Comparison of ENCODE assay signal across 7 cellular contexts in the genomic region with DNA sequence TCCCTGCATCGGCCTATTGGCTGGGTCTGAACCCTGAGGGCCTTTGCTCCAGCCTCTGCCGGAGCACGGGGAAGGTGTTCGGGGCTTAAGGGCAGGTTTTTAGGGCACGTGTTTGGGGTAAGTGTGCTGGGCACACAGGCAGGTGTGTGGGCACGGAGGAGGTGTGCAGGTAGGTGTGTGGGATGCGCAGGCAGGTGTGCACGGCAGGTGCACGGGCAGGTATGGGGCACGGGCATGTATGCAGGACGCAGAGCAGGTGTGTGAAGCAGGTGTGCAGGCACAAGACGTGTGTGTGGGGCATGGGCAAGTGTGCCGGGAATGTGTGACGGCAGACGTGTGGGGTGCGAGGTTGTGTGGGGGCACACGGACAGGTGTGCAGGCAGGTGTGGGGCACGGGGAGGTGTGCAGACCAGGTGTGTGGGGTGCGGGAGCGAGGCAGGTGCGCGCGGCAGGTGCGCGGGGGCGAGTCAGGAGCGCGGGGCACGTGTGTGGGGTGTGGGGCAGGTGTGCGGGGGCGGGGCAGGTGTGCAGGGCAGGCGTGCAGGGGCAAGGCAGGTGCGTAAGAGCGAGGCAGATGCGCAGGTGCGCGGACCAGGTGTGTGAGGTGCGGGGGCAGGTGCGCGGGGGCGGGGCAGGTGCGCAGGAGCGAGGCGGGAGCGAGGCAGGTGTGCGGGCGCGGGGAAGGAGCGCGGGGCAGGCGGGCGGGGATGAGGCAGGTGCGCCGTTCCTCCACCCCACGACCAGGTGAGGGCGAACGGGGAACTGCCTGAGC. TPM values are rescaled to one million over a fixed set of nuclear protein-coding genes. Genes with fewer than 3 reads are reported as not detected.
A peak's percentile ranks its signal among the peaks of the same experiment; 100 is the strongest.
DNase-seq lines count a peak whose midpoint lies in the region; ATAC-seq, FAIRE-seq and TF ChIP-seq lines count a peak whose summit lies in the region.

No MANE protein-coding gene starts in this region.

- peaks cover 35% of the 10 kb centered on the region for H3K4me1 ChIP-seq in PC-3 (ENCODE audit: insufficient read depth, low read length)
- peaks cover 21 to 34% (median 24%) of the 10 kb centered on the region in 4 donors for H3K4me1 ChIP-seq in esophagus muscularis mucosa
- H3K4me1 ChIP-seq in pancreas: peaks cover 3 to 4% (median 3%) of the 10 kb centered on the region in 3 donors

- H4K20me1 ChIP-seq in PC-3 (ENCODE audit: low read length): no peaks in the 10 kb centered on the region

- BruUV-seq in PC-3 (replicated peaks; lab: Mats Ljungman, UMichigan): no TSS peak

- H3K9me3 ChIP-seq in PC-3 (ENCODE audit: low read length) (no peaks in the 10 kb centered on the region), esophagus muscularis mucosa (no peaks in the 10 kb centered on the region), pancreas (no peaks in the 10 kb centered on the region)

- peak overlapping the region; percentile 88 for H3K9ac ChIP-seq in PC-3 (ENCODE audit: low read length)

- TF ChIP-seq CTCF in PC-3 (conservative IDR thresholded peaks at IDR 0.05; ENCODE audit: low read depth, low read length) (no peak), esophagus muscularis mucosa (IDR thresholded peaks at IDR 0.05) (no peak), pancreas (IDR thresholded peaks at IDR 0.05) (no peak)

- POLR2A ChIA-PET in PC-3 (lab: Charles Lee; ENCODE audit: unreplicated experiment): no interaction called here

- H3K27ac ChIP-seq in PC-3 (ENCODE audit: low read length) (peak overlapping the region; percentile 60), esophagus muscularis mucosa (replicated peaks in 1 of 4) (peak overlapping the region; percentile 73 to 87 (median 86)), pancreas (peak overlapping the region; percentile 81 to 92 (median 91))

- H3K9me2 ChIP-seq in PC-3 (replicated peaks; ENCODE audit: low read length): no peaks in the 10 kb centered on the region

- no peaks in the 10 kb centered on the region for H3F3A ChIP-seq in PC-3 (ENCODE audit: low read length, unreplicated experiment)

- DNase-seq in H7 (peak; percentile 60), PC-3 (no peak), esophagus muscularis mucosa (ENCODE audit: extremely low spot score) (no peak), pancreas (peak; percentile 64 to 88 (median 75)), NCI-H226 (no peak), NCI-H69 (lab: John Stamatoyannopoulos, UW) (no peak), germinal center (ENCODE audit: low spot score) (no peak)

- intact Hi-C loops in PC-3 (cut with micrococcal nuclease) (no loop called here), esophagus muscularis mucosa (cut with DNase I) (no loop called here), pancreas (cut with DNase I) (no loop called here)

- no peak for TF ChIP-seq POLR2A in esophagus muscularis mucosa (IDR thresholded peaks at IDR 0.05; ENCODE audit: low read depth)

- ATAC-seq in PC-3: no peak
- ATAC-seq in pancreas: peak; percentile 35 to 57 (median 39)

- peak overlapping the region; percentile 72 for H2AFZ ChIP-seq in PC-3 (ENCODE audit: low read length)

- 32% methylated on average over 46 of the region's 57 CpGs for WGBS in esophagus muscularis mucosa
- WGBS in pancreas, 2 donors: 10 to 11% methylated on average over 51 to 57 of the region's 57 CpGs

- H3K4me3 ChIP-seq in H7 (ENCODE audit: insufficient read depth, low read depth, low read length) (peak overlapping the region; percentile 88), PC-3 (ENCODE audit: low read length) (peak overlapping the region; percentile 69), esophagus muscularis mucosa (peak overlapping the region; percentile 76 to 89 (median 84)), pancreas (peak overlapping the region; percentile 62 to 79 (median 70))

- CTCF ChIA-PET in PC-3 (lab: Charles Lee): interaction anchor here (0.6 kb wide), 1 partner anchor 25 kb away, joined by 3 read pairs; no protein-coding TSS in a partner anchor

- H3K27me3 ChIP-seq in H7 (ENCODE audit: control insufficient read depth, insufficient read depth, low read length): no peaks in the 10 kb centered on the region
- no peaks in the 10 kb centered on the region for H3K27me3 ChIP-seq in PC-3 (ENCODE audit: low read length)
- H3K27me3 ChIP-seq in esophagus muscularis mucosa: no peaks in the 10 kb centered on the region
- H3K27me3 ChIP-seq in pancreas: no peaks in the 10 kb centered on the region

- peak overlapping the region; percentile 82 for H3K4me2 ChIP-seq in PC-3 (ENCODE audit: low read length)

- H3K79me2 ChIP-seq in PC-3 (ENCODE audit: low read length): 0 out of 2 replicates have a peak, but pooled peaks cover 5% of the 10 kb centered on the region

- TF ChIP-seq EP300 in esophagus muscularis mucosa (IDR thresholded peaks at IDR 0.05): no peak

- H3K36me3 ChIP-seq in H7 (replicated peaks; ENCODE audit: control insufficient read depth, insufficient read depth, low read length): no peaks in the 10 kb centered on the region; the same call in 1 of the 2 replicates
- peaks cover 4% of the 10 kb centered on the region; the same call in 1 of the 2 replicates for H3K36me3 ChIP-seq in PC-3 (ENCODE audit: low read depth, low read length)
- peaks cover 0 to 8% (median 3%) of the 10 kb centered on the region in 4 donors for H3K36me3 ChIP-seq in esophagus muscularis mucosa
- no peaks in the 10 kb centered on the region for H3K36me3 ChIP-seq in pancreas

- FAIRE-seq in pancreas (lab: Jason Lieb, UNC): no peak

RNA-seq across cellular contexts. Expression of a gene that starts 28.6 kb away (rescaled TPM):
- total RNA-seq in H7 (2014; rRNA removed; shearing (Covaris generic)): 26.6 and 32.0 TPM in 2 replicates
- total RNA-seq in PC-3 (2014; rRNA removed) (30.6 and 38.5 TPM in 2 replicates), esophagus muscularis mucosa (100 to 1,000 TPM in 1 of 4 donors, 10 to 100 TPM in 3; 36.5 to 124 (median 61.5) TPM), pancreas (10 to 100 TPM; 11.1 to 28.3 (median 16.2) TPM)
- 10 to 100 TPM; 18.9 to 20.8 TPM for polyA plus RNA-seq in pancreas

Comparison
In these comparisons a context has a peak if more than half of its experiments do, and no peak if none do; other contexts are left out.
1. DNase-seq: peak in H7 (single experiment) and pancreas (6 of 6); none in PC-3 (single experiment), esophagus muscularis mucosa (single experiment), NCI-H226 (single experiment), NCI-H69 (single experiment) and germinal center (single experiment).
2. Peak in every context shown above with its lines, with median percentiles within 50 percentile points of each other: H3K4me3 ChIP-seq and H3K27ac ChIP-seq.